In the genomic region with DNA sequence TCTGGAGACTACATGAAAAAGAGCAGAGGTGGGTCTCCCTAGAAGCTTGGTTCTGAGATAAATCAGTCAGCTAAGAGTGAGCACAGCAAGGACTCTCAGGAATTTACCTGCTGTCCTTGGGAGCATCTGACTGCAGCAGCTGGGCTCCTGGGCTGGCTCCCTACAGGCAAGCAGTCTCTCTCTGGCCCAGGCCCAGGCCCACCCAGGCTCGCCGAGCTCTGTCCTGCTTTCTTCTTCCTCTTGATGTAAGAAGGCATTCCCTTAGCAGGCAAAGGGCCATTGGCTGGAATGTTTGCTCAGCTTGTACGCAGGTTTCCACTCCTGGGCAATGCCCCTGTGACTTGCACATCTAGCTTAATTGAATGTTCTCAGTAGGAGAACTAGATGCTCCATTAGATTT, we compare ENCODE assay signal across 33 cellular contexts. TPM values are rescaled to one million over a fixed set of nuclear protein-coding genes. Genes with fewer than 3 reads are reported as not detected.
"Had no signal": no experiment of that assay in that cellular context is flagged by ENCODE, and none has a peak within 500 bp of the region (broad histone marks: within the 10 kb centered on the region; RNA-seq: fewer than 3 reads in every experiment).

No MANE protein-coding gene starts in this region.

- H3K9me3 ChIP-seq: colonic mucosa, gastrocnemius medialis, left ventricle myocardium inferior, neutrophil, prostate gland, sigmoid colon, suprapubic skin, tibial artery had no signal

- H3K4me1 Mint-ChIP-seq: naive B cell had no signal

- H3K4me3 Mint-ChIP-seq: activated naive CD8-positive, alpha-beta T cell; activated T-cell treated with anti-CD3 and anti-CD28 coated beads, Interleukin-2, amount 50 U/mL, for 72 hours; naive B cell; nephron progenitor cell; T-helper 2 cell treated with Interferon-gamma antibody and Interleukin-4, amounts not matched to agents 5 μg/mL and 100 μg/mL, for 36 hours had no signal

- H3K27ac ChIP-seq: cardiac muscle cell, colonic mucosa, gastrocnemius medialis, left ventricle myocardium inferior, neutrophil, prostate gland, sigmoid colon, suprapubic skin, tibial artery had no signal

- H3K27me3 Mint-ChIP-seq: activated naive CD8-positive, alpha-beta T cell had no signal

- H3K9me3 Mint-ChIP-seq: activated T-cell treated with anti-CD3 and anti-CD28 coated beads, Interleukin-2, amount 50 U/mL, for 72 hours; T-helper 2 cell treated with Interferon-gamma antibody and Interleukin-4, amounts not matched to agents 5 μg/mL and 100 μg/mL, for 36 hours had no signal

- H3K36me3 Mint-ChIP-seq: activated naive CD8-positive, alpha-beta T cell; naive B cell had no signal

- H3K27ac Mint-ChIP-seq: activated naive CD8-positive, alpha-beta T cell; activated T-cell treated with anti-CD3 and anti-CD28 coated beads, Interleukin-2, amount 50 U/mL, for 72 hours; nephron progenitor cell; T-helper 2 cell treated with Interferon-gamma antibody and Interleukin-4, amounts not matched to agents 5 μg/mL and 100 μg/mL, for 36 hours had no signal

- H3K36me3 ChIP-seq: cardiac muscle cell, colonic mucosa, gastrocnemius medialis, left ventricle myocardium inferior, neutrophil, prostate gland, sigmoid colon, suprapubic skin, tibial artery had no signal

- ATAC-seq: activated T-cell treated with anti-CD3 and anti-CD28 coated beads, Interleukin-2, amount 50 U/mL, for 72 hours; gastrocnemius medialis had no signal

- FAIRE-seq: islet of Langerhans, small intestine had no signal

- DNase-seq: activated CD4-positive, alpha-beta T cell treated with anti-CD3 and anti-CD28 coated beads for 4 hours; activated CD4-positive, alpha-beta T cell treated with anti-CD3 and anti-CD28 coated beads, Interleukin-2, amount 50 U/mL, for 4 hours; activated effector memory CD4-positive, alpha-beta T cell treated with Interleukin-2 at 50 U/mL for 16 hours; activated naive CD4-positive, alpha-beta T cell treated with Interleukin-2 at 50 U/mL for 16 hours; activated T-cell treated with anti-CD3 and anti-CD28 coated beads for 4 hours; activated T-cell treated with anti-CD3 and anti-CD28 coated beads, Interleukin-2, amount 50 U/mL, for 72 hours; anterior cingulate cortex; cerebellar nuclear complex; colonic mucosa; effector CD8-positive, alpha-beta T cell; gastrocnemius medialis; glutamatergic neuron; left ventricle myocardium inferior; naive B cell; nephron progenitor cell; retina; sigmoid colon; small intestine; stimulated activated CD4-positive, alpha-beta T cell treated with anti-CD3 and anti-CD28 coated beads, Interleukin-4, amount 100 ng/mL, for 24 hours; stimulated activated naive CD4-positive, alpha-beta T cell; tibial artery had no signal

- H3K4me1 ChIP-seq: colonic mucosa, gastrocnemius medialis, left ventricle myocardium inferior, prostate gland, sigmoid colon, tibial artery had no signal

- H3K27me3 ChIP-seq: cardiac muscle cell, colonic mucosa, gastrocnemius medialis, neutrophil, sigmoid colon, suprapubic skin, tibial artery had no signal

- H3K4me3 ChIP-seq: cardiac muscle cell, colonic mucosa, gastrocnemius medialis, left ventricle myocardium inferior, prostate gland, sigmoid colon, suprapubic skin, tibial artery had no signal

RNA-seq across cellular contexts. Expression of a gene that starts 4.3 kb away (rescaled TPM):
- total RNA-seq: activated T-cell treated with anti-CD3 and anti-CD28 coated beads, Interleukin-2, amount 50 U/mL, for 72 hours; cardiac muscle cell; dermis microvascular lymphatic vessel endothelial cell; epithelial cell of proximal tubule; gastrocnemius medialis; left ventricle myocardium inferior; lung microvascular endothelial cell; osteocyte; prostate gland; sigmoid colon; suprapubic skin; urinary bladder had no signal

RNA-seq across cellular contexts. Expression of a gene that starts 59.0 kb away (rescaled TPM):
- total RNA-seq: activated T-cell treated with anti-CD3 and anti-CD28 coated beads, Interleukin-2, amount 50 U/mL, for 72 hours had no signal
